Comparison of ENCODE assay signal across 20 cellular contexts in the genomic region with DNA sequence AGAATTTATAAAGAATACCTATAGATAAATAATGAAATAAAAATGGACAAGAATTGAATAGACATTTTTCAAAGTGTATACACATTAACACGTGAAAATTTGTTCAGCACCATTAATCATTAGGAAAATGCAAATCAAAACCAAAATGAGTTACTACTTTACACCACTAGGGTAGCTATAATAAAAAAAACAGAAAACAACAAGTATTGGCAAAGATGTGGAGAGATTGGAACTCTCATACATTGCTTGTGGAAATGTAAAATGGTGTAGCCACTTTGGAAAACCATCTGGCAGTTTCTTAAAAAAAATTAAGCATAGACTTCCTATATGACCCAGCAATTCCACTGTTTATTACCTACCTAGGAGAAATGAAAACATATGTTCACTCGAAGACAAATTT.
"Had no signal": no experiment of that assay in that cellular context is flagged by ENCODE, and none has a peak within 500 bp of the region (broad histone marks: within the 10 kb centered on the region; RNA-seq: fewer than 3 reads in every experiment).

No MANE protein-coding gene starts in this region.

- ATAC-seq: foreskin keratinocyte; gastroesophageal sphincter; heart right ventricle; left ventricle myocardium superior; lower lobe of right lung; natural killer cell; pancreas; right lobe of liver; stimulated activated naive B cell treated with anti-CD40 and anti-IgM and Interleukin-4, amounts not matched to agents 10 μg/mL and 1 μg/mL and 100 μg/mL, for 72 hours had no signal

- H3K27ac Mint-ChIP-seq: immature natural killer cell; natural killer cell; stimulated activated naive B cell treated with anti-CD40 and anti-IgM and Interleukin-4, amounts not matched to agents 10 μg/mL and 1 μg/mL and 100 μg/mL, for 72 hours; stimulated activated naive CD8-positive, alpha-beta T cell treated with anti-CD3 and anti-CD28 coated beads, Interleukin-15, Interleukin-2, amounts not matched to agents 100 ng/mL and 50 ng/mL, for 24 hours had no signal

- H3K36me3 Mint-ChIP-seq: immature natural killer cell, natural killer cell had no signal

- DNase-seq: dorsolateral prefrontal cortex; effector CD4-positive, alpha-beta T cell; foreskin keratinocyte; heart right ventricle; hypothalamus; immature natural killer cell; left ventricle myocardium superior; lower lobe of right lung; natural killer cell; pancreas; right lobe of liver; small intestine; stimulated activated CD4-positive, alpha-beta T cell treated with anti-CD3 and anti-CD28 coated beads, Interleukin-15, amount 100 ng/mL, for 24 hours; stimulated activated CD4-positive, alpha-beta T cell treated with anti-CD3 and anti-CD28 coated beads, Interleukin-2, amount 100 ng/mL, for 48 hours; stimulated activated naive B cell treated with anti-CD40 and anti-IgM and Interleukin-4, amounts not matched to agents 10 μg/mL and 1 μg/mL and 100 μg/mL, for 72 hours; transverse colon had no signal

- FAIRE-seq: endothelial cell of umbilical vein, keratinocyte, small intestine had no signal

- H3K4me3 Mint-ChIP-seq: immature natural killer cell; natural killer cell; stimulated activated naive B cell treated with anti-CD40 and anti-IgM and Interleukin-4, amounts not matched to agents 10 μg/mL and 1 μg/mL and 100 μg/mL, for 72 hours; stimulated activated naive CD8-positive, alpha-beta T cell treated with anti-CD3 and anti-CD28 coated beads, Interleukin-15, Interleukin-2, amounts not matched to agents 100 ng/mL and 50 ng/mL, for 24 hours had no signal
